ENCODE assay signal across 7 cellular contexts in genomic region chr2:226796012-226796839, GRCh38. TPM values are rescaled to one million over a fixed set of nuclear protein-coding genes. Genes with fewer than 3 reads are reported as not detected.
DNase-seq lines count a peak whose midpoint lies in the region; ATAC-seq, FAIRE-seq and TF ChIP-seq lines count a peak whose summit lies in the region.

No MANE protein-coding gene starts in this region.

- H4K20me1 ChIP-seq in HepG2 (ENCODE audit: insufficient read depth, low read length) = no peaks in the 10 kb centered on the region

- CTCF ChIA-PET in HepG2 (lab: Yijun Ruan, JAX; ENCODE audit: low intra/inter-chr PET ratio, low total read pairs) = no interaction called here

- 97% methylated on average over 18 of the region's 25 CpGs for WGBS in HepG2 (ENCODE audit: low lambda C conversion rate)

- TF ChIP-seq POLR2A in HepG2 (IDR thresholded peaks at IDR 0.05; ENCODE audit: insufficient read depth in 1 of 2, low read depth in 2 of 2, low read length in 2 of 2) = peak in 1 of 2 experiments; percentile 19; a peak in 1 of 4 replicates

- ATAC-seq in HepG2 (0 out of 3 replicates have a peak, but pooled peaks have one; percentile 0), thoracic aorta (ENCODE audit: insufficient number of reproducible peaks, low FRiP score, low read depth) (no peak), GM19395 (IDR thresholded peaks at IDR 0.05; ENCODE audit: unreplicated experiment) (no peak)

- TF ChIP-seq CTCF in brain microvascular endothelial cell (IDR thresholded peaks at IDR 0.05; ENCODE audit: low read depth, low read length, missing control alignments) (no peak), HepG2 (CRISPR knock-in tag; IDR thresholded peaks at IDR 0.05) (no peak), thoracic aorta (IDR thresholded peaks at IDR 0.05) (no peak)

- no peak for FAIRE-seq in HepG2 (lab: Jason Lieb, UNC)

- peak; percentile 29 for DNase-seq in HCEC 1CT
- DNase-seq in brain microvascular endothelial cell = no peak
- DNase-seq in HepG2 (ENCODE audit: low spot score) = no peak
- no peak for DNase-seq in thoracic aorta (ENCODE audit: low spot score)
- DNase-seq in iPS-NIHi11 (ENCODE audit: low spot score) = no peak
- DNase-seq in nucleus accumbens (lab: John Stamatoyannopoulos, UW) = no peak

- POLR2A ChIA-PET in HepG2 (lab: Yijun Ruan, JAX) = interaction anchor here (1.1 to 1.8 kb wide), 2 partner anchors 35 to 318 kb away, joined by 4 read pairs; no protein-coding TSS in a partner anchor

- H3K9me3 ChIP-seq in HepG2 (ENCODE audit: low read length) = no peaks in the 10 kb centered on the region
- H3K9me3 ChIP-seq in thoracic aorta = no peaks in the 10 kb centered on the region

- TF ChIP-seq EP300 in HepG2 (IDR thresholded peaks at IDR 0.05; ENCODE audit: low read depth in 2 of 2, low read length in 2 of 2) = no peak
- TF ChIP-seq EP300 in HepG2 (CRISPR knock-in tag; IDR thresholded peaks at IDR 0.05; ENCODE audit: borderline replicate concordance) = no peak

- no peak for TF ChIP-seq RAD21 in HepG2 (CRISPR knock-in tag; IDR thresholded peaks at IDR 0.05)

- no peak overlapping the region for H3K9ac ChIP-seq in HepG2 (ENCODE audit: insufficient read depth, low read depth, low read length)

- H3K27ac ChIP-seq in brain microvascular endothelial cell = no peak overlapping the region
- H3K27ac ChIP-seq in HepG2 (ENCODE audit: extremely low read length, insufficient read depth, low read length) = no peak overlapping the region
- H3K27ac ChIP-seq in thoracic aorta = peak overlapping the region; percentile 78 to 92

- H3K4me1 ChIP-seq in HepG2 (ENCODE audit: insufficient read depth, low read length) (peaks cover 80% of the 10 kb centered on the region), thoracic aorta (ENCODE audit: control insufficient read depth in 1 of 2, low read depth in 2 of 2) (peaks cover 25 to 50% of the 10 kb centered on the region in 2 donors)

- no peak overlapping the region for H2AFZ ChIP-seq in HepG2 (ENCODE audit: low read length)

- H3K27me3 ChIP-seq in brain microvascular endothelial cell (replicated peaks) = no peaks in the 10 kb centered on the region
- no peaks in the 10 kb centered on the region for H3K27me3 ChIP-seq in HepG2 (ENCODE audit: control insufficient read depth in 1 of 2, insufficient read depth in 2 of 2, low read length in 2 of 2)
- no peaks in the 10 kb centered on the region for H3K27me3 ChIP-seq in thoracic aorta (replicated peaks; ENCODE audit: insufficient read depth)

- in situ Hi-C loops in brain microvascular endothelial cell (cut with HindIII; ENCODE audit: low pct_ligation_motif_present, low sequenced_read_pairs) (no loop called here), HepG2 (cut with HindIII; ENCODE audit: extremely low pct_ligation_motif_present, low pct_unique_long_range_greater_than_20kb) (loop anchor here (10.0 kb wide), 3 partner anchors 61 to 581 kb away; no protein-coding TSS in a partner anchor)

- peak overlapping the region; percentile 77 for H3K4me2 ChIP-seq in HepG2 (ENCODE audit: low read depth, low read length)

- intact Hi-C loops in HepG2 (cut with micrococcal nuclease; ENCODE audit: unreplicated experiment) = no loop called here

- BruUV-seq in HepG2 (replicated peaks; lab: Mats Ljungman, UMichigan) = no TSS peak

- H3K4me3 ChIP-seq in brain microvascular endothelial cell (ENCODE audit: low read depth, low read length) = peak overlapping the region; percentile 65
- peak overlapping the region in 1 of 3 experiments; percentile 56; a peak in 1 of 6 replicates for H3K4me3 ChIP-seq in HepG2 (replicated peaks in 1 of 3; ENCODE audit: insufficient read depth in 1 of 3, low read depth in 2 of 3, low read length in 3 of 3)
- peak overlapping the region; percentile 85 for H3K4me3 ChIP-seq in thoracic aorta

- peaks cover 65% of the 10 kb centered on the region for H3K79me2 ChIP-seq in HepG2 (ENCODE audit: insufficient read depth, low read length)

- H3K36me3 ChIP-seq in brain microvascular endothelial cell (replicated peaks) (peaks cover 11% of the 10 kb centered on the region), HepG2 (replicated peaks in 1 of 2; ENCODE audit: control insufficient read depth in 1 of 2, insufficient read depth in 2 of 2, low read length in 2 of 2) (peaks cover 0 to 1% of the 10 kb centered on the region in 2 experiments; a peak in 1 of 5 replicates), thoracic aorta (no peaks in the 10 kb centered on the region)

TF ChIP-seq in HepG2, 621 proteins besides CTCF, POLR2A, EP300 and RAD21 (continues in another document):
- no peak for TF ChIP-seq EEA1 (CRISPR knock-in tag; IDR thresholded peaks at IDR 0.05; ENCODE audit: borderline replicate concordance)
- TF ChIP-seq JDP2 (CRISPR knock-in tag; IDR thresholded peaks at IDR 0.05; ENCODE audit: borderline replicate concordance) = no peak
- TF ChIP-seq MEIS2 (CRISPR knock-in tag; IDR thresholded peaks at IDR 0.05) = no peak
- TF ChIP-seq SALL1 (CRISPR knock-in tag; IDR thresholded peaks at IDR 0.05) = 0 out of 2 replicates have a peak, but pooled peaks have one; percentile 12
- no peak for TF ChIP-seq PBX3 (CRISPR knock-in tag; IDR thresholded peaks at IDR 0.05; ENCODE audit: borderline replicate concordance)
- no peak for TF ChIP-seq NFYB (CRISPR knock-in tag; IDR thresholded peaks at IDR 0.05)
- TF ChIP-seq ZFY (CRISPR knock-in tag; IDR thresholded peaks at IDR 0.05) = no peak; the same call in 1 of the 2 replicates
- no peak for TF ChIP-seq ZNF678 (CRISPR knock-in tag; IDR thresholded peaks at IDR 0.05)
- no peak for TF ChIP-seq ZIK1 (CRISPR knock-in tag; IDR thresholded peaks at IDR 0.05; ENCODE audit: borderline replicate concordance, low read depth)
- no peak for TF ChIP-seq ZNF883 (CRISPR knock-in tag; IDR thresholded peaks at IDR 0.05; ENCODE audit: not compliant biosample characterization)
- no peak for TF ChIP-seq MED13 (CRISPR knock-in tag; IDR thresholded peaks at IDR 0.05)
- no peak for TF ChIP-seq KMT2B (CRISPR knock-in tag; IDR thresholded peaks at IDR 0.05)

RNA-seq across cellular contexts. Expression of gene IRS1, which starts 3.4 kb away (rescaled TPM):
- total RNA-seq in HepG2 (2016; rRNA removed; fragmentation: Illumina TruSeq; extraction: Trizol) = 7.9 and 8.7 TPM in 2 replicates
- total RNA-seq in HepG2 (2016; cell fraction: cytosol; rRNA removed; fragmentation: Illumina TruSeq; extraction: Trizol; ENCODE audit: low read depth) = 0.51 and 0.53 TPM in 2 replicates
- 7.1 and 8.1 TPM in 2 replicates for total RNA-seq in HepG2 (2016; cell fraction: insoluble cytoplasmic fraction; rRNA removed; fragmentation: Illumina TruSeq; extraction: Trizol)
- total RNA-seq in HepG2 (2016; cell fraction: membrane; rRNA removed; fragmentation: Illumina TruSeq; extraction: Trizol) = 2.7 and 3.0 TPM in 2 replicates
- 10.7 and 14.1 TPM in 2 replicates for total RNA-seq in HepG2 (2016; cell fraction: nucleus; rRNA removed; fragmentation: Illumina TruSeq; extraction: Trizol)
- polyA plus RNA-seq in HepG2 (2011; rRNA removed) = 9.0 and 12.8 TPM in 2 replicates
- 7.1 and 7.9 TPM in 2 replicates for polyA plus RNA-seq in HepG2 (2011; cell fraction: cytosol; rRNA removed)
- polyA plus RNA-seq in HepG2 (2011; cell fraction: nucleus; rRNA removed) = 15.3 and 15.6 TPM in 2 replicates
- 14.3 and 15.3 TPM in 2 replicates for polyA plus RNA-seq in HepG2 (2012)
- polyA plus RNA-seq in HepG2 (2016; cell fraction: cytosol; fragmentation: Illumina TruSeq; extraction: Trizol; ENCODE audit: low read depth) = 0.25 and 0.50 TPM in 2 replicates
- polyA plus RNA-seq in HepG2 (2016; cell fraction: insoluble cytoplasmic fraction; fragmentation: Illumina TruSeq; extraction: Trizol; ENCODE audit: low read depth) = 6.8 and 8.7 TPM in 2 replicates
- 1.1 and 1.4 TPM in 2 replicates for polyA plus RNA-seq in HepG2 (2016; cell fraction: membrane; fragmentation: Illumina TruSeq; extraction: Trizol; ENCODE audit: low read depth)
- 11.6 and 13.6 TPM in 2 replicates for polyA plus RNA-seq in HepG2 (2016; cell fraction: nucleus; fragmentation: Illumina TruSeq; extraction: Trizol; ENCODE audit: insufficient read depth, low read depth)
- 0.68 and 28.1 TPM in 2 replicates for polyA minus RNA-seq in HepG2 (2011; rRNA and poly(A)+ RNA removed; ENCODE audit: low replicate concordance)
- polyA minus RNA-seq in HepG2 (2011; cell fraction: cytosol; rRNA and poly(A)+ RNA removed) = 11.2 and 13.5 TPM in 2 replicates
- polyA minus RNA-seq in HepG2 (2011; cell fraction: nucleus; rRNA and poly(A)+ RNA removed) = 26.8 and 36.8 TPM in 2 replicates
- total RNA-seq in thoracic aorta = 10 to 100 TPM; 18.8 to 23.1 TPM

RNA-seq across cellular contexts. Expression of gene RHBDD1, which starts 39.6 kb away (rescaled TPM):
- total RNA-seq in HepG2 (2016; rRNA removed; fragmentation: Illumina TruSeq; extraction: Trizol) (8.2 and 8.8 TPM in 2 replicates), thoracic aorta (10 to 100 TPM; 10.2 to 17.3 TPM)
- 25.4 and 28.6 TPM in 2 replicates for total RNA-seq in HepG2 (2016; cell fraction: cytosol; rRNA removed; fragmentation: Illumina TruSeq; extraction: Trizol; ENCODE audit: low read depth)
- 8.3 and 8.9 TPM in 2 replicates for total RNA-seq in HepG2 (2016; cell fraction: insoluble cytoplasmic fraction; rRNA removed; fragmentation: Illumina TruSeq; extraction: Trizol)
- 14.2 and 17.1 TPM in 2 replicates for total RNA-seq in HepG2 (2016; cell fraction: membrane; rRNA removed; fragmentation: Illumina TruSeq; extraction: Trizol)
- total RNA-seq in HepG2 (2016; cell fraction: nucleus; rRNA removed; fragmentation: Illumina TruSeq; extraction: Trizol) = 18.0 and 18.2 TPM in 2 replicates
- polyA plus RNA-seq in HepG2 (2011; rRNA removed) = 8.7 and 9.5 TPM in 2 replicates
- polyA plus RNA-seq in HepG2 (2011; cell fraction: cytosol; rRNA removed) = 4.1 and 6.4 TPM in 2 replicates
- 5.5 and 7.6 TPM in 2 replicates for polyA plus RNA-seq in HepG2 (2011; cell fraction: nucleus; rRNA removed)
- 6.4 and 10.1 TPM in 2 replicates for polyA plus RNA-seq in HepG2 (2012)
- 0.42 and 1.1 TPM in 2 replicates for polyA plus RNA-seq in HepG2 (2016; cell fraction: cytosol; fragmentation: Illumina TruSeq; extraction: Trizol; ENCODE audit: low read depth)
- polyA plus RNA-seq in HepG2 (2016; cell fraction: insoluble cytoplasmic fraction; fragmentation: Illumina TruSeq; extraction: Trizol; ENCODE audit: low read depth) = 4.6 and 4.8 TPM in 2 replicates
- 2.7 and 3.3 TPM in 2 replicates for polyA plus RNA-seq in HepG2 (2016; cell fraction: membrane; fragmentation: Illumina TruSeq; extraction: Trizol; ENCODE audit: low read depth)
- 3.7 and 5.6 TPM in 2 replicates for polyA plus RNA-seq in HepG2 (2016; cell fraction: nucleus; fragmentation: Illumina TruSeq; extraction: Trizol; ENCODE audit: insufficient read depth, low read depth)
- 8.3 and 22.5 TPM in 2 replicates for polyA minus RNA-seq in HepG2 (2011; rRNA and poly(A)+ RNA removed; ENCODE audit: low replicate concordance)
- polyA minus RNA-seq in HepG2 (2011; cell fraction: cytosol; rRNA and poly(A)+ RNA removed) = 19.6 and 21.3 TPM in 2 replicates
- polyA minus RNA-seq in HepG2 (2011; cell fraction: nucleus; rRNA and poly(A)+ RNA removed) = 44.3 and 54.3 TPM in 2 replicates

Comparison
In these comparisons a context has a peak if more than half of its experiments do, and no peak if none do; other contexts are left out.
1. H3K27ac ChIP-seq: peak in thoracic aorta (2 of 2); none in brain microvascular endothelial cell (single experiment) and HepG2 (single experiment).